Comparison of ENCODE assay signal across 12 cellular contexts in genomic region chr14:95301527-95302187, GRCh38.
"Had no signal": no experiment of that assay in that cellular context is flagged by ENCODE, and none has a peak within 500 bp of the region (broad histone marks: within the 10 kb centered on the region; RNA-seq: fewer than 3 reads in every experiment).

No MANE protein-coding gene starts in this region.

- H3K4me1 Mint-ChIP-seq: activated naive CD4-positive, alpha-beta T cell treated with anti-CD3 and anti-CD28 coated beads, Interleukin-2, amount 10 ng/mL, durations not matched to agents 7 days and 5 days had no signal

- H3K4me1 ChIP-seq: psoas muscle, uterus had no signal

- H3K9me3 Mint-ChIP-seq: activated CD4-positive, alpha-beta memory T cell treated with anti-CD3 and anti-CD28 coated beads for 36 hours; activated naive CD4-positive, alpha-beta T cell treated with anti-CD3 and anti-CD28 coated beads, Interleukin-2, amount 10 ng/mL, durations not matched to agents 7 days and 5 days; activated T-cell treated with anti-CD3 and anti-CD28 coated beads, Interleukin-2, amount 50 U/mL, for 24 hours had no signal

- H3K27ac ChIP-seq: cardiac muscle cell, psoas muscle, uterus had no signal

- H3K36me3 ChIP-seq: cardiac muscle cell, uterus had no signal

- H3K4me3 Mint-ChIP-seq: activated CD4-positive, alpha-beta memory T cell treated with anti-CD3 and anti-CD28 coated beads for 36 hours; activated naive CD4-positive, alpha-beta T cell treated with anti-CD3 and anti-CD28 coated beads, Interleukin-2, amount 10 ng/mL, durations not matched to agents 7 days and 5 days; activated T-cell treated with anti-CD3 and anti-CD28 coated beads, Interleukin-2, amount 50 U/mL, for 24 hours had no signal

- ATAC-seq: esophagus mucosa; psoas muscle; stimulated activated naive CD8-positive, alpha-beta T cell treated with anti-CD3 and anti-CD28 coated beads, Interleukin-15, Interleukin-2, amounts not matched to agents 100 U/mL and 50 U/mL, for 24 hours had no signal

- H3K9me3 ChIP-seq: psoas muscle, uterus had no signal

- H3K27ac Mint-ChIP-seq: activated CD4-positive, alpha-beta memory T cell treated with anti-CD3 and anti-CD28 coated beads for 36 hours; activated naive CD4-positive, alpha-beta T cell treated with anti-CD3 and anti-CD28 coated beads, Interleukin-2, amount 10 ng/mL, durations not matched to agents 7 days and 5 days; activated T-cell treated with anti-CD3 and anti-CD28 coated beads, Interleukin-2, amount 50 U/mL, for 24 hours had no signal

- DNase-seq: activated CD4-positive, alpha-beta memory T cell treated with anti-CD3 and anti-CD28 coated beads for 36 hours; activated CD4-positive, alpha-beta T cell treated with anti-CD3 and anti-CD28 coated beads for 1 hour; activated naive CD4-positive, alpha-beta T cell treated with anti-CD3 and anti-CD28 coated beads, Interleukin-2, amount 10 ng/mL, durations not matched to agents 7 days and 5 days; activated T-cell treated with anti-CD3 and anti-CD28 coated beads, Interleukin-2, amount 50 U/mL, for 24 hours; left ventricle myocardium superior; psoas muscle; stimulated activated naive CD8-positive, alpha-beta T cell treated with anti-CD3 and anti-CD28 coated beads, Interleukin-15, Interleukin-2, amounts not matched to agents 100 U/mL and 50 U/mL, for 24 hours; uterus had no signal

- H3K36me3 Mint-ChIP-seq: activated CD4-positive, alpha-beta memory T cell treated with anti-CD3 and anti-CD28 coated beads for 36 hours; activated naive CD4-positive, alpha-beta T cell treated with anti-CD3 and anti-CD28 coated beads, Interleukin-2, amount 10 ng/mL, durations not matched to agents 7 days and 5 days had no signal

- H3K4me3 ChIP-seq: cardiac muscle cell, psoas muscle, uterus had no signal

- H3K27me3 ChIP-seq: uterus had no signal

- FAIRE-seq: colon, keratinocyte had no signal
